Comparison of ENCODE assay signal across 8 cellular contexts in the genomic region with DNA sequence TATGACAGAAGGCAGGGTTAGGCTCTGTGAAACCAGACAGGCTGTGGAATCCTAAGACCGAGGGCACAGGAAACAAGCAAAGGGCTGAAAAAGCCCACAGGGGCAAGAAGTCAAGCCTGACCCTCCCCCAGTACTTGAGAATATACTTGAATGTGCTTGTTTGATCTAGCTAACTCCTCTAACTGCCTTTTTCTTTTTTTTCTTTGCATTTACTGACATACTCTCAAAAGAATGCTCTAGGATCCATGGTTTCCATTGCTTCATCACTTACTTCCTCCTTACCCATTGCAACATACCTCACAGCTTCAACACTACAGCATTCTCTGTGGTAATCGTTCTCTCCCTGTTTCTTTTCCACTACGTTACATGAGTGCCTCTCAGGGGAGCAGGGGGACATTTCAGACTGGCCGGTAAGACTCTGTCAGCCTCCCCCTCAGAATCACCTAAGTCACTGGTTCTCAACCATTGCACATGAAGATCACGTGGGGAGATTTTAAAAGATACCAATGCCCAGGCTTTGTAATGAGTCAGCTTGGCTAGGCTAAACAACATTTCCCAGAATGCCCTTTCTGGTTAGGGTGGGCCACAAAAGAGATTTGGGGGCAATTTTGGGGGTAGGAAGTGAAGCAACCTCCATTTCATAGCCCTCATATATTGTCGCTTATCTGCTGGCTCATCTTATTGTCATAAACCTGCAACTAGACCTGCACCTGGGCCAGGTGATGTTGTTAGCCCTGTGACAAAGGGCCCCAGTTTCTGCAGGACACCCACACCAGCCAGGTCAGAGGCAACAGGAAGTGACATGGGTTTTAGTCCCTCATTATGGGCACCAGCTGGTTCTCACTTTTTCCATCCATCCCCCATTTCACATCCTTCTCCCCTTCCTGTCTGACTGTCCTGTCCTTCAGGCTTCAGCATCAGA. TPM values are rescaled to one million over a fixed set of nuclear protein-coding genes. Genes with fewer than 3 reads are reported as not detected.
A peak's percentile ranks its signal among the peaks of the same experiment; 100 is the strongest.
DNase-seq lines count a peak whose midpoint lies in the region; ATAC-seq and TF ChIP-seq lines count a peak whose summit lies in the region.

No MANE protein-coding gene starts in this region.

- POLR2A ChIA-PET in activated CD4-positive, alpha-beta T cell treated with anti-CD3 and anti-CD28 coated beads for 36 hours (lab: Charles Lee): interaction anchor here (0.7 to 1.2 kb wide), 4 partner anchors 16 to 69 kb away, joined by 3 to 4 read pairs (median 4); no protein-coding TSS in a partner anchor

- H3K4me1 ChIP-seq in mucosa of descending colon (ENCODE audit: low read depth): no peaks in the 10 kb centered on the region

- H3K9me3 ChIP-seq in mucosa of descending colon: no peaks in the 10 kb centered on the region

- H3K36me3 ChIP-seq in mucosa of descending colon (ENCODE audit: low read depth): no peaks in the 10 kb centered on the region

- CTCF ChIA-PET in activated CD4-positive, alpha-beta T cell treated with anti-CD3 and anti-CD28 coated beads for 36 hours (lab: Charles Lee): interaction anchor here (0.8 to 7.7 kb wide), 7 partner anchors 14 to 214 kb away, joined by 3 to 65 read pairs (median 3); no protein-coding TSS in a partner anchor

- peaks cover 66% of the 10 kb centered on the region for H3K36me3 Mint-ChIP-seq in activated CD4-positive, alpha-beta T cell treated with anti-CD3 and anti-CD28 coated beads for 36 hours (ENCODE audit: low read depth)
- peaks cover 3% of the 10 kb centered on the region for H3K36me3 Mint-ChIP-seq in chondrocyte (ENCODE audit: low read depth)

- H3K4me1 Mint-ChIP-seq in activated CD4-positive, alpha-beta T cell treated with anti-CD3 and anti-CD28 coated beads for 36 hours: peaks cover 65% of the 10 kb centered on the region
- H3K4me1 Mint-ChIP-seq in chondrocyte (ENCODE audit: low read depth): peaks cover 14% of the 10 kb centered on the region

- no peak overlapping the region for H3K4me3 ChIP-seq in mucosa of descending colon

- DNase-seq in activated CD4-positive, alpha-beta T cell treated with anti-CD3 and anti-CD28 coated beads for 36 hours: peak; percentile 60
- DNase-seq in activated CD4-positive, alpha-beta T cell treated with anti-CD3 and anti-CD28 coated beads for 1 hour: no peak
- peak; percentile 96 for DNase-seq in SIG-M5 (lab: John Stamatoyannopoulos, UW)
- DNase-seq in chondrocyte (ENCODE audit: low spot score): no peak
- DNase-seq in mucosa of descending colon: no peak
- no peak for DNase-seq in NCI-H2029 (lab: John Stamatoyannopoulos, UW)
- no peak for DNase-seq in NCI-H1092 (lab: John Stamatoyannopoulos, UW)

- no peak for TF ChIP-seq CTCF in chondrocyte (IDR thresholded peaks at IDR 0.05)
- TF ChIP-seq CTCF in mucosa of descending colon (IDR thresholded peaks at IDR 0.05): no peak

- peak overlapping the region; percentile 88 for H3K27ac Mint-ChIP-seq in activated CD4-positive, alpha-beta T cell treated with anti-CD3 and anti-CD28 coated beads for 36 hours
- H3K27ac Mint-ChIP-seq in chondrocyte (ENCODE audit: unreplicated experiment): peak overlapping the region; percentile 95

- H3K4me3 Mint-ChIP-seq in activated CD4-positive, alpha-beta T cell treated with anti-CD3 and anti-CD28 coated beads for 36 hours: no peak overlapping the region
- H3K4me3 Mint-ChIP-seq in chondrocyte (ENCODE audit: unreplicated experiment): no peak overlapping the region

- no peaks in the 10 kb centered on the region for H3K27me3 Mint-ChIP-seq in activated CD4-positive, alpha-beta T cell treated with anti-CD3 and anti-CD28 coated beads for 36 hours
- H3K27me3 Mint-ChIP-seq in chondrocyte (ENCODE audit: low read depth): no peaks in the 10 kb centered on the region

- peak; percentile 59 for ATAC-seq in activated CD4-positive, alpha-beta T cell treated with anti-CD3 and anti-CD28 coated beads for 36 hours
- peak; percentile 52 for ATAC-seq in HG02981 (IDR thresholded peaks at IDR 0.05; ENCODE audit: unreplicated experiment)
- peak; percentile 67 for ATAC-seq in mucosa of descending colon

- no peaks in the 10 kb centered on the region for H3K9me3 Mint-ChIP-seq in activated CD4-positive, alpha-beta T cell treated with anti-CD3 and anti-CD28 coated beads for 36 hours (ENCODE audit: low read depth)
- no peaks in the 10 kb centered on the region for H3K9me3 Mint-ChIP-seq in chondrocyte (ENCODE audit: low read depth)

- intact Hi-C loops in activated CD4-positive, alpha-beta T cell treated with anti-CD3 and anti-CD28 coated beads for 36 hours (cut with DNase I, micrococcal nuclease): loop anchor here (1.0 kb wide), 2 partner anchors 16 to 59 kb away; no protein-coding TSS in a partner anchor
- intact Hi-C loops in mucosa of descending colon (cut with DNase I, micrococcal nuclease): no loop called here

RNA-seq across cellular contexts. Expression of a gene that starts 24.6 kb away (rescaled TPM):
- total RNA-seq in activated CD4-positive, alpha-beta T cell treated with anti-CD3 and anti-CD28 coated beads for 36 hours: 100 to 1,000 TPM; 152 to 188 TPM
- total RNA-seq in chondrocyte (39.8 to 61.3 TPM (median 60.4 TPM) in 3 replicates), mucosa of descending colon (10 to 100 TPM; 29.9 to 79.0 (median 40.5) TPM)

Comparison
In these comparisons a context has a peak if more than half of its experiments do, and no peak if none do; other contexts are left out.
1. DNase-seq: peak in activated CD4-positive, alpha-beta T cell treated with anti-CD3 and anti-CD28 coated beads for 36 hours (single experiment) and SIG-M5 (single experiment); none in activated CD4-positive, alpha-beta T cell treated with anti-CD3 and anti-CD28 coated beads for 1 hour (single experiment), chondrocyte (single experiment), mucosa of descending colon (0 of 3), NCI-H2029 (single experiment) and NCI-H1092 (single experiment).
2. intact Hi-C loops: an anchor here in activated CD4-positive, alpha-beta T cell treated with anti-CD3 and anti-CD28 coated beads for 36 hours (1.0 kb wide); none called in mucosa of descending colon.
3. Peak in every context shown above with its lines, with median percentiles within 50 percentile points of each other: ATAC-seq.